Comparison of ENCODE assay signal across 2 cellular contexts in the genomic region with DNA sequence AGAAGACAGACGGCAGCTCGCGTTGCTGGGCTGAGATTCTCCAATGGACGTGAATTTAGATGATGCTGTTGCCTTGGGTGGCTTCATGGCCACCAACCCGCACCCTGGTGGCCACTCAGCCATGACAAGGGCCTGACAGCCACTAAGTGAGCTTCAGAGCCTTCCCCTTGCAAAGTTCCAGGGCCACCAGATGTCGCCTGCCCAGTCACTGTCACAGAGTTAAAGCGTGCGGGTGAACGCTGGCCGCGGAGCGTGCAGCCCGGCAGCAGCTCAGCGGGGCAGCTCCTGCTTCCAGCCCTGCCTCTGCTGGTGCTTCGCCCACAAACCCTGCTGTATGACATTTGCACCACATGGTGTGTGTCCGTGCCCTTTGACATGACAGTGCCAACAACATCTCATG.
TF ChIP-seq lines count a peak whose summit lies in the region.

No MANE protein-coding gene starts in this region.

TF ChIP-seq in HepG2, 621 proteins besides CTCF, POLR2A, EP300 and RAD21:
- TF ChIP-seq ZNF207 (IDR thresholded peaks at IDR 0.05; ENCODE audit: borderline replicate concordance) (no peak), ZFP37 (CRISPR knock-in tag; IDR thresholded peaks at IDR 0.05; ENCODE audit: borderline replicate concordance) (no peak), ZBTB42 (CRISPR knock-in tag; IDR thresholded peaks at IDR 0.05) (no peak), MED8 (CRISPR knock-in tag; IDR thresholded peaks at IDR 0.05; ENCODE audit: insufficient replicate concordance) (no peak)
TF ChIP-seq in HepG2: peak in this region for 0.

TF ChIP-seq in HEK293, 187 proteins besides CTCF, POLR2A, EP300 and RAD21:
- TF ChIP-seq KLF10 (tag by site-specific recombination; IDR thresholded peaks at IDR 0.05): no peak
- TF ChIP-seq ZNF658 (tag by site-specific recombination; IDR thresholded peaks at IDR 0.05): no peak
- TF ChIP-seq, protein P1, sequence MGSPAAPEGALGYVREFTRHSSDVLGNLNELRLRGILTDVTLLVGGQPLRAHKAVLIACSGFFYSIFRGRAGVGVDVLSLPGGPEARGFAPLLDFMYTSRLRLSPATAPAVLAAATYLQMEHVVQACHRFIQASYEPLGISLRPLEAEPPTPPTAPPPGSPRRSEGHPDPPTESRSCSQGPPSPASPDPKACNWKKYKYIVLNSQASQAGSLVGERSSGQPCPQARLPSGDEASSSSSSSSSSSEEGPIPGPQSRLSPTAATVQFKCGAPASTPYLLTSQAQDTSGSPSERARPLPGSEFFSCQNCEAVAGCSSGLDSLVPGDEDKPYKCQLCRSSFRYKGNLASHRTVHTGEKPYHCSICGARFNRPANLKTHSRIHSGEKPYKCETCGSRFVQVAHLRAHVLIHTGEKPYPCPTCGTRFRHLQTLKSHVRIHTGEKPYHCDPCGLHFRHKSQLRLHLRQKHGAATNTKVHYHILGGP (tag by site-specific recombination; IDR thresholded peaks at IDR 0.05): no peak
